ENCODE assay signal across 10 cellular contexts in genomic region chr11:123431619-123432018, GRCh38. TPM values are rescaled to one million over a fixed set of nuclear protein-coding genes. Genes with fewer than 3 reads are reported as not detected.
DNase-seq lines count a peak whose midpoint lies in the region; ATAC-seq, FAIRE-seq and TF ChIP-seq lines count a peak whose summit lies in the region.
"Had no signal": no experiment of that assay in that cellular context is flagged by ENCODE, and none has a peak within 500 bp of the region (broad histone marks: within the 10 kb centered on the region; RNA-seq: fewer than 3 reads in every experiment).

No MANE protein-coding gene starts in this region.

- TF ChIP-seq POLR2A in endothelial cell of umbilical vein (IDR thresholded peaks at IDR 0.05; ENCODE audit: low read depth, low read length): no peak

- no peak overlapping the region for H3K27ac ChIP-seq in endothelial cell of umbilical vein (ENCODE audit: insufficient read depth, low read depth, low read length)
- H3K27ac ChIP-seq in skin epidermis: peak overlapping the region in 1 of 21 experiments; percentile 89

- in situ Hi-C loops in G401 (cut with HindIII; ENCODE audit: low sequenced_read_pairs): no loop called here

- FAIRE-seq in endothelial cell of umbilical vein (lab: Jason Lieb, UNC): peak; percentile 93

- no peaks in the 10 kb centered on the region for H3K9me1 ChIP-seq in endothelial cell of umbilical vein (replicated peaks; ENCODE audit: control insufficient read depth, extremely low read depth, insufficient read depth, low read length)

- DNase-seq in NCI-H2029 (lab: John Stamatoyannopoulos, UW): peak; percentile 19
- no peak for DNase-seq in NCI-H2029 treated with DMSO at 0.1 percent for 48 hours (lab: John Stamatoyannopoulos, UW)
- peak; percentile 16 for DNase-seq in RPMI8226
- peak; percentile 66 for DNase-seq in endothelial cell of umbilical vein (ENCODE audit: low read depth, low spot score)
- no peak for DNase-seq in G401 (ENCODE audit: low spot score)
- no peak for DNase-seq in KG1 (lab: John Stamatoyannopoulos, UW)
- DNase-seq: MG63 had no signal

- BruUV-seq in endothelial cell of umbilical vein (replicated peaks; lab: Mats Ljungman, UMichigan): TSS peak; percentile 46

- peak overlapping the region; percentile 69 for H2AFZ ChIP-seq in endothelial cell of umbilical vein (ENCODE audit: low read depth, low read length)

- H3K9ac ChIP-seq in endothelial cell of umbilical vein (replicated peaks; ENCODE audit: extremely low read depth, insufficient read depth, low read length): peak overlapping the region; percentile 22

- no peaks in the 10 kb centered on the region for H3K9me3 ChIP-seq in endothelial cell of umbilical vein (replicated peaks; ENCODE audit: control insufficient read depth, insufficient read depth, low read length)
- H3K9me3 ChIP-seq: gastroesophageal sphincter, MG63 had no signal

- dilution Hi-C loops in endothelial cell of umbilical vein (cut with MboI; ENCODE audit: extremely low pct_ligation_motif_present, low sequenced_read_pairs): no loop called here

- H4K20me1 ChIP-seq in endothelial cell of umbilical vein (replicated peaks; ENCODE audit: control insufficient read depth, extremely low read depth, insufficient read depth, low read length): no peaks in the 10 kb centered on the region

- CTCF ChIA-PET in endothelial cell of umbilical vein (lab: Charles Lee): interaction anchor here (1.4 to 2.5 kb wide), 6 partner anchors 13 to 131 kb away, joined by 4 to 23 read pairs (median 6); no protein-coding TSS in a partner anchor

- no peak for ATAC-seq in GM19467 (IDR thresholded peaks at IDR 0.05; ENCODE audit: unreplicated experiment)

- H3K4me3 ChIP-seq in endothelial cell of umbilical vein (replicated peaks in 1 of 3; ENCODE audit: insufficient read depth in 1 of 3, low read depth in 1 of 3, low read length in 3 of 3) (peak overlapping the region; percentile 0 to 63 (median 61)), skin epidermis (peak overlapping the region in 5 of 7 experiments; percentile 33 to 60 (median 56))

- no peak for TF ChIP-seq CTCF in endothelial cell of umbilical vein (IDR thresholded peaks at IDR 0.05; ENCODE audit: extremely low read depth in 1 of 2, insufficient read depth in 1 of 2, low read depth in 1 of 2, low read length in 2 of 2)

- POLR2A ChIA-PET in endothelial cell of umbilical vein (lab: Charles Lee): no interaction called here

- peaks cover 11% of the 10 kb centered on the region for H3K4me1 ChIP-seq in endothelial cell of umbilical vein (ENCODE audit: control insufficient read depth, extremely low read depth, insufficient read depth, low read length)

- peak overlapping the region; percentile 83 for H3K4me2 ChIP-seq in endothelial cell of umbilical vein (ENCODE audit: insufficient read depth, low read length)

- peaks cover 0 to 2% of the 10 kb centered on the region in 2 experiments for H3K27me3 ChIP-seq in endothelial cell of umbilical vein (ENCODE audit: control insufficient read depth in 2 of 2, insufficient read depth in 2 of 2, low read length in 2 of 2)

- intact Hi-C loops in endothelial cell of umbilical vein (cut with micrococcal nuclease): loop anchor here (1.0 to 5.0 kb wide), 3 partner anchors 43 to 369 kb away; partner anchors contain the start of gene HSPA8

- no peaks in the 10 kb centered on the region for H3K36me3 ChIP-seq in endothelial cell of umbilical vein (ENCODE audit: control insufficient read depth in 2 of 2, extremely low read depth in 1 of 2, insufficient read depth in 2 of 2, low read length in 2 of 2)
- H3K36me3 ChIP-seq: gastroesophageal sphincter, MG63 had no signal

- no peaks in the 10 kb centered on the region for H3K79me2 ChIP-seq in endothelial cell of umbilical vein (ENCODE audit: control insufficient read depth, insufficient read depth, low read length)

TF ChIP-seq in endothelial cell of umbilical vein, 7 proteins besides CTCF, POLR2A, EP300 and RAD21:
- TF ChIP-seq JUN (IDR thresholded peaks at IDR 0.05; ENCODE audit: borderline replicate concordance, insufficient read depth, insufficient read length, low read depth): peak; percentile 53
- TF ChIP-seq GATA2 (IDR thresholded peaks at IDR 0.05; ENCODE audit: insufficient read depth, insufficient read length, low read depth, low read length): no peak
- peak; percentile 61 for TF ChIP-seq FOS (IDR thresholded peaks at IDR 0.05; ENCODE audit: borderline replicate concordance, insufficient read depth, low read length)

RNA-seq across cellular contexts. Expression of gene GRAMD1B, which starts 1.6 kb away (rescaled TPM):
- 6.8 and 11.1 TPM in 2 replicates for total RNA-seq in endothelial cell of umbilical vein
- 4.5 and 5.1 TPM in 2 replicates for polyA plus RNA-seq in endothelial cell of umbilical vein
- 3.4 and 4.1 TPM in 2 replicates for polyA plus RNA-seq in endothelial cell of umbilical vein (2011; cell fraction: cytosol; rRNA removed)
- polyA plus RNA-seq in endothelial cell of umbilical vein (2011; cell fraction: nucleus; rRNA removed): 16.8 and 18.4 TPM in 2 replicates
- polyA plus RNA-seq in endothelial cell of umbilical vein (2012): 2.2 and 2.3 TPM in 2 replicates
- polyA minus RNA-seq in endothelial cell of umbilical vein: 9.1 and 9.2 TPM in 2 replicates
- polyA minus RNA-seq in endothelial cell of umbilical vein (2011; cell fraction: cytosol; rRNA and poly(A)+ RNA removed): 56.6 TPM
- 12.2 and 12.7 TPM in 2 replicates for polyA minus RNA-seq in endothelial cell of umbilical vein (2011; cell fraction: nucleus; rRNA and poly(A)+ RNA removed)
- total RNA-seq in G401 (2014; rRNA removed; shearing (Covaris generic)): 31.0 and 33.3 TPM in 2 replicates

Comparison
In these comparisons a context has a peak if more than half of its experiments do, and no peak if none do; other contexts are left out.
1. DNase-seq: peak in NCI-H2029 (single experiment), RPMI8226 (single experiment) and endothelial cell of umbilical vein (single experiment); none in NCI-H2029 treated with DMSO at 0.1 percent for 48 hours (single experiment), G401 (single experiment) and KG1 (single experiment).